Comparison of ENCODE assay signal across 9 cellular contexts in genomic region chr3:55482496-55483195, GRCh38. TPM values are rescaled to one million over a fixed set of nuclear protein-coding genes. Genes with fewer than 3 reads are reported as not detected.
DNase-seq lines count a peak whose midpoint lies in the region; ATAC-seq, FAIRE-seq and TF ChIP-seq lines count a peak whose summit lies in the region.
"Had no signal": no experiment of that assay in that cellular context is flagged by ENCODE, and none has a peak within 500 bp of the region (broad histone marks: within the 10 kb centered on the region; RNA-seq: fewer than 3 reads in every experiment).

No MANE protein-coding gene starts in this region.

- H3K4me3 ChIP-seq in GM23338 (peak overlapping the region; percentile 93), spleen (peak overlapping the region in 5 of 8 donors; percentile 9 to 59 (median 25))

- H3K27ac Mint-ChIP-seq in GM23338: no peak overlapping the region
- peak overlapping the region in 4 of 5 experiments; percentile 43 to 90 (median 73) for H3K27ac Mint-ChIP-seq in brain
- H3K27ac Mint-ChIP-seq: activated CD4-positive, alpha-beta memory T cell treated with anti-CD3 and anti-CD28 coated beads, Interleukin-2, amount 10 ng/mL, durations not matched to agents 7 days and 5 days had no signal

- H3K27ac ChIP-seq in GM23338 (ENCODE audit: low read depth) (no peak overlapping the region), spleen (no peak overlapping the region)

- H3K4me1 ChIP-seq in GM23338 (ENCODE audit: insufficient read depth): peaks cover 44% of the 10 kb centered on the region
- peaks cover 8 to 69% (median 27%) of the 10 kb centered on the region in 6 donors for H3K4me1 ChIP-seq in spleen

- no peak for TF ChIP-seq CTCF in GM23338 (conservative IDR thresholded peaks at IDR 0.05; ENCODE audit: low read depth in 2 of 2)
- no peak for TF ChIP-seq CTCF in brain (conservative IDR thresholded peaks at IDR 0.05)
- TF ChIP-seq CTCF in spleen (IDR thresholded peaks at IDR 0.05 in 8 of 11, conservative IDR thresholded peaks at IDR 0.05 in 3 of 11): no peak

- WGBS in spleen, 5 donors: 2 to 20% (median 14%) methylated on average over 20 to 38 of the region's 38 CpGs

- no peaks in the 10 kb centered on the region for H3K9me2 ChIP-seq in GM23338 (ENCODE audit: insufficient read depth)

- no peak for TF ChIP-seq POLR2A in spleen (IDR thresholded peaks at IDR 0.05)

- H3K79me2 ChIP-seq in GM23338 (replicated peaks; ENCODE audit: insufficient read depth): no peaks in the 10 kb centered on the region

- H3K4me2 ChIP-seq in GM23338: peak overlapping the region; percentile 97

- peaks cover 28% of the 10 kb centered on the region for H3F3A ChIP-seq in GM23338 (replicated peaks; ENCODE audit: low read depth)

- peak overlapping the region; percentile 82 for H3K4me3 Mint-ChIP-seq in GM23338
- peak overlapping the region; percentile 60 to 97 (median 94) for H3K4me3 Mint-ChIP-seq in brain
- H3K4me3 Mint-ChIP-seq: activated CD4-positive, alpha-beta memory T cell treated with anti-CD3 and anti-CD28 coated beads, Interleukin-2, amount 10 ng/mL, durations not matched to agents 7 days and 5 days had no signal

- no peaks in the 10 kb centered on the region for H3K9me3 ChIP-seq in spleen

- H3K27me3 ChIP-seq in GM23338 (ENCODE audit: insufficient read depth) (peaks cover 99% of the 10 kb centered on the region), spleen (replicated peaks in 1 of 7) (peaks cover 3 to 99% (median 45%) of the 10 kb centered on the region in 7 donors)

- H3K36me3 Mint-ChIP-seq in GM23338 (ENCODE audit: low read depth): peaks cover 4% of the 10 kb centered on the region; the same call in 1 of the 3 replicates
- H3K36me3 Mint-ChIP-seq in brain: peaks cover 3% of the 10 kb centered on the region

- H2AFZ ChIP-seq in GM23338: peak overlapping the region; percentile 98

- H4K20me1 ChIP-seq in GM23338 (replicated peaks; ENCODE audit: insufficient read depth): no peaks in the 10 kb centered on the region; the same call in 1 of the 2 replicates

- ATAC-seq in GM23338: peak; percentile 17

- intact Hi-C loops in spleen (cut with DNase I; ENCODE audit: low total_unique reads): loop anchor here (10.0 kb wide), 1 partner anchor 242 kb away; no protein-coding TSS in a partner anchor

- H3K27me3 Mint-ChIP-seq in GM23338 (ENCODE audit: insufficient read depth, low read depth, poor library complexity) (peaks cover 82% of the 10 kb centered on the region), brain (peaks cover 94% of the 10 kb centered on the region)

- no peaks in the 10 kb centered on the region for H3K36me3 ChIP-seq in GM23338 (ENCODE audit: insufficient read depth)
- no peaks in the 10 kb centered on the region for H3K36me3 ChIP-seq in spleen

- DNase-seq in GM23338 (ENCODE audit: low spot score) (peak; percentile 85), islet precursor cell (peak; percentile 72), spleen (no peak), HuH-7 (ENCODE audit: low spot score) (no peak), epidermal melanocyte (ENCODE audit: insufficient read length, low spot score) (no peak), urothelium cell line (ENCODE audit: low spot score) (no peak), cerebellar nuclear complex (lab: John Stamatoyannopoulos, UW) (no peak)
- DNase-seq: activated CD4-positive, alpha-beta memory T cell treated with anti-CD3 and anti-CD28 coated beads, Interleukin-2, amount 10 ng/mL, durations not matched to agents 7 days and 5 days had no signal

- H3K4me1 Mint-ChIP-seq in GM23338: peaks cover 17% of the 10 kb centered on the region
- peaks cover 56% of the 10 kb centered on the region for H3K4me1 Mint-ChIP-seq in brain

- no peak for FAIRE-seq in urothelium cell line (lab: Jason Lieb, UNC)

- peaks cover 19% of the 10 kb centered on the region for H3K9me3 Mint-ChIP-seq in GM23338
- H3K9me3 Mint-ChIP-seq in brain: peaks cover 0 to 5% (median 0%) of the 10 kb centered on the region in 5 experiments
- H3K9me3 Mint-ChIP-seq: activated CD4-positive, alpha-beta memory T cell treated with anti-CD3 and anti-CD28 coated beads, Interleukin-2, amount 10 ng/mL, durations not matched to agents 7 days and 5 days had no signal

TF ChIP-seq in GM23338, 12 proteins besides CTCF, POLR2A, EP300 and RAD21:
- TF ChIP-seq POLR2AphosphoS5 (IDR thresholded peaks at IDR 0.05; ENCODE audit: low read depth): no peak
- peak; percentile 67 for TF ChIP-seq EZH2 (IDR thresholded peaks at IDR 0.05; ENCODE audit: low read depth, unreplicated experiment)

RNA-seq across cellular contexts. Expression of gene WNT5A, which starts 4.5 kb away (rescaled TPM):
- total RNA-seq in GM23338 (2014; rRNA removed; shearing (Covaris generic)): 2.2 and 4.0 TPM in 2 replicates
- polyA plus RNA-seq in GM23338 (2016; fragmentation: Nextera tagmentation; extraction: Ambion mirVana) (0.53 and 0.82 TPM in 2 replicates), brain (ENCODE audit: insufficient read depth, low read depth, low replicate concordance) (0.34 TPM), spleen (1 to 10 TPM; 1.1 to 1.7 (median 1.5) TPM)
- total RNA-seq in spleen: 10 to 100 TPM in 5 of 7 donors, 1 to 10 TPM in 2; 9.8 to 26.7 (median 15.6) TPM
- total RNA-seq: activated CD4-positive, alpha-beta memory T cell treated with anti-CD3 and anti-CD28 coated beads, Interleukin-2, amount 10 ng/mL, durations not matched to agents 7 days and 5 days had no signal

Comparison
In these comparisons a context has a peak if more than half of its experiments do, and no peak if none do; other contexts are left out.
1. DNase-seq: peak in GM23338 (single experiment) and islet precursor cell (single experiment); none in spleen (single experiment), HuH-7 (single experiment), epidermal melanocyte (single experiment), urothelium cell line (single experiment) and cerebellar nuclear complex (0 of 2).